Comparison of ENCODE assay signal across 1 cellular context in the genomic region with DNA sequence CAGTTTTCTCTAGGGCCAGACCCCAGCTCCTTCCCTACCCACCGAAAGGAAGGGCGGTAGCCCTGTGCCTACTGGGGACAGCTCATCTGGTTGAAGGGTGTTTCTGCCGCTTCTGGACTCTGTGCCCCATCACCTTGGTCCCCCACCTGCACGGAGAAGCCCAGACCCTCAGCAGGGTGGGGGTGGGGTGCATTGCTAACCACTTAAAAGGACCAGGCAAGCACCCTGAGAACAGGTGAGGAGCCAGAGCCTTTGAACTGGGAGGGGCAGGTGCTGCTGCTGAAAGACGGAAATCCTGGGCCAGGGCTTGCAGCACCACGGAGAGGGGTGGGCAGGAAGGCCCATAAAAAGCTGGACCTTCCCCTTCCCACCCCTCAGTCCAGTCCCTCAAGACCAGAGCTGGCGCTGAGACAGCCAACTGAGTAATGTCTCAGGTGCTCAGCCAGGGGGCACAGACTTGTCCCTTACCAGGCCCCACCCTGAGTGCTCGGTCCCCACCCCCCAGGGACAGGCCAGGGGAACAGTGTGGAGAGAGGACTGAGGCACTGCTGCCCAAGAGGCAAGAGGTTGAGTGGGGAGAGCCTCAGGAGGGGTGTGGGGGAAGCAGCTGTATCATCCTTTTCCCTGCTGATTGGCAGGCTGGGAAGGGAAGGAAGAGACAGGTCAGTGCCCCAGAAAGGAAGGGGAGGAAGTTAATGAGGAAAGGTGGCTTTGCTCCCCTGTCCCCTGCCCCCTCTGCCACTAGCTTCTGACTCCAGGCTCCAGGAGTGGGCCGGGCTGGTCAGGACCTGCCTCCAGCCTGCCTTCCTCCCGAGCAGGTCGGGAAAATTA.
TF ChIP-seq lines count a peak whose summit lies in the region.

No MANE protein-coding gene starts in this region.

TF ChIP-seq in WTC11, 78 proteins besides CTCF, POLR2A, EP300 and RAD21:
- TF ChIP-seq, protein P1, sequence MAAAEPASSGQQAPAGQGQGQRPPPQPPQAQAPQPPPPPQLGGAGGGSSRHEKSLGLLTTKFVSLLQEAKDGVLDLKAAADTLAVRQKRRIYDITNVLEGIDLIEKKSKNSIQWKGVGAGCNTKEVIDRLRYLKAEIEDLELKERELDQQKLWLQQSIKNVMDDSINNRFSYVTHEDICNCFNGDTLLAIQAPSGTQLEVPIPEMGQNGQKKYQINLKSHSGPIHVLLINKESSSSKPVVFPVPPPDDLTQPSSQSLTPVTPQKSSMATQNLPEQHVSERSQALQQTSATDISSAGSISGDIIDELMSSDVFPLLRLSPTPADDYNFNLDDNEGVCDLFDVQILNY (CRISPR knock-in tag; IDR thresholded peaks at IDR 0.05), result no peak
- TF ChIP-seq, protein P2, sequence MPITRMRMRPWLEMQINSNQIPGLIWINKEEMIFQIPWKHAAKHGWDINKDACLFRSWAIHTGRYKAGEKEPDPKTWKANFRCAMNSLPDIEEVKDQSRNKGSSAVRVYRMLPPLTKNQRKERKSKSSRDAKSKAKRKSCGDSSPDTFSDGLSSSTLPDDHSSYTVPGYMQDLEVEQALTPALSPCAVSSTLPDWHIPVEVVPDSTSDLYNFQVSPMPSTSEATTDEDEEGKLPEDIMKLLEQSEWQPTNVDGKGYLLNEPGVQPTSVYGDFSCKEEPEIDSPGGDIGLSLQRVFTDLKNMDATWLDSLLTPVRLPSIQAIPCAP (CRISPR knock-in tag; IDR thresholded peaks at IDR 0.05), result no peak
- TF ChIP-seq SP1 (CRISPR knock-in tag; conservative IDR thresholded peaks at IDR 0.05) (no peak), TEAD1 (CRISPR knock-in tag; IDR thresholded peaks at IDR 0.05) (no peak), NR1H2 (CRISPR knock-in tag; IDR thresholded peaks at IDR 0.05) (no peak)
- TF ChIP-seq, protein P3, sequence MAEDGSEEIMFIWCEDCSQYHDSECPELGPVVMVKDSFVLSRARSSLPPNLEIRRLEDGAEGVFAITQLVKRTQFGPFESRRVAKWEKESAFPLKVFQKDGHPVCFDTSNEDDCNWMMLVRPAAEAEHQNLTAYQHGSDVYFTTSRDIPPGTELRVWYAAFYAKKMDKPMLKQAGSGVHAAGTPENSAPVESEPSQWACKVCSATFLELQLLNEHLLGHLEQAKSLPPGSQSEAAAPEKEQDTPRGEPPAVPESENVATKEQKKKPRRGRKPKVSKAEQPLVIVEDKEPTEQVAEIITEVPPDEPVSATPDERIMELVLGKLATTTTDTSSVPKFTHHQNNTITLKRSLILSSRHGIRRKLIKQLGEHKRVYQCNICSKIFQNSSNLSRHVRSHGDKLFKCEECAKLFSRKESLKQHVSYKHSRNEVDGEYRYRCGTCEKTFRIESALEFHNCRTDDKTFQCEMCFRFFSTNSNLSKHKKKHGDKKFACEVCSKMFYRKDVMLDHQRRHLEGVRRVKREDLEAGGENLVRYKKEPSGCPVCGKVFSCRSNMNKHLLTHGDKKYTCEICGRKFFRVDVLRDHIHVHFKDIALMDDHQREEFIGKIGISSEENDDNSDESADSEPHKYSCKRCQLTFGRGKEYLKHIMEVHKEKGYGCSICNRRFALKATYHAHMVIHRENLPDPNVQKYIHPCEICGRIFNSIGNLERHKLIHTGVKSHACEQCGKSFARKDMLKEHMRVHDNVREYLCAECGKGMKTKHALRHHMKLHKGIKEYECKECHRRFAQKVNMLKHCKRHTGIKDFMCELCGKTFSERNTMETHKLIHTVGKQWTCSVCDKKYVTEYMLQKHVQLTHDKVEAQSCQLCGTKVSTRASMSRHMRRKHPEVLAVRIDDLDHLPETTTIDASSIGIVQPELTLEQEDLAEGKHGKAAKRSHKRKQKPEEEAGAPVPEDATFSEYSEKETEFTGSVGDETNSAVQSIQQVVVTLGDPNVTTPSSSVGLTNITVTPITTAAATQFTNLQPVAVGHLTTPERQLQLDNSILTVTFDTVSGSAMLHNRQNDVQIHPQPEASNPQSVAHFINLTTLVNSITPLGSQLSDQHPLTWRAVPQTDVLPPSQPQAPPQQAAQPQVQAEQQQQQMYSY (CRISPR knock-in tag; IDR thresholded peaks at IDR 0.05), result peak; percentile 89
